17 cellular contexts compared by ENCODE assay signal in the genomic region with DNA sequence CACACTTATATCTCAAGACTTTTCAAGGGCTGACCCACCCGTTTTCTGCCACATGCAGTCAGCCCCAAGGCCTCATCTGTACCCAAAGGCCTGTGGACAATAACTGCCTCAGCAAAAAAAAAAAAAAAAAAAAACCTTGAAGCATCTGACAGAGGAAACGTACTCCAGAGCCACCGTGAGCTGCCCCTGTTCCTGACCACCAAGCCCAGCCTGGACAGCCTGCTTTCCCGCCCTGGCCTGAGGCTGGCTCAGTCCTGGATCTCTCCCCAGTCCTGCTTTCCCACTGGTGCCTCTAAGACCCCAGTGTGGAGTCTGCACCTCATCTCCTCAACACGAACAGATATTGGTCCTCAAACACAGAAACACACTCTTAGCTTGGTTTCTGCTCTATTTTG.
"Had no signal": no experiment of that assay in that cellular context is flagged by ENCODE, and none has a peak within 500 bp of the region (broad histone marks: within the 10 kb centered on the region; RNA-seq: fewer than 3 reads in every experiment).

No MANE protein-coding gene starts in this region.

- H3K27me3 Mint-ChIP-seq: activated CD4-positive, alpha-beta T cell treated with anti-CD3 and anti-CD28 coated beads for 36 hours; central memory CD8-positive, alpha-beta T cell; progenitor cell of endocrine pancreas had no signal

- H3K9me3 Mint-ChIP-seq: central memory CD8-positive, alpha-beta T cell; nephron; T-helper 2 cell treated with Interferon-gamma antibody and Interleukin-4, amounts not matched to agents 5 μg/mL and 100 μg/mL, for 36 hours had no signal

- H3K9me3 ChIP-seq: colonic mucosa, gastrocnemius medialis, tibial nerve, uterus had no signal

- H3K4me1 Mint-ChIP-seq: central memory CD8-positive, alpha-beta T cell; nephron had no signal

- DNase-seq: activated CD4-positive, alpha-beta T cell treated with anti-CD3 and anti-CD28 coated beads for 36 hours; activated CD4-positive, alpha-beta T cell treated with anti-CD3 and anti-CD28 coated beads, Interleukin-2, amount 50 U/mL, for 48 hours; anterior cingulate cortex; brain microvascular endothelial cell; colonic mucosa; head of caudate nucleus; mesendoderm; stimulated activated CD4-positive, alpha-beta T cell treated with anti-CD3 and anti-CD28 coated beads, Interleukin-2, amount 100 ng/mL, for 24 hours; stimulated activated naive CD4-positive, alpha-beta T cell treated with Interleukin-2 at 50 U/mL for 16 hours; uterus had no signal

- H3K27ac Mint-ChIP-seq: activated CD4-positive, alpha-beta T cell treated with anti-CD3 and anti-CD28 coated beads for 36 hours; nephron; progenitor cell of endocrine pancreas; T-helper 2 cell treated with Interferon-gamma antibody and Interleukin-4, amounts not matched to agents 5 μg/mL and 100 μg/mL, for 36 hours had no signal

- H3K36me3 ChIP-seq: brain microvascular endothelial cell, colonic mucosa, gastrocnemius medialis, tibial nerve, uterus had no signal

- ATAC-seq: activated CD4-positive, alpha-beta T cell treated with anti-CD3 and anti-CD28 coated beads for 36 hours; gastrocnemius medialis; WTC11 had no signal

- H3K4me1 ChIP-seq: colonic mucosa, gastrocnemius medialis, uterus had no signal

- H3K4me3 Mint-ChIP-seq: activated CD4-positive, alpha-beta T cell treated with anti-CD3 and anti-CD28 coated beads for 36 hours; central memory CD8-positive, alpha-beta T cell; nephron; T-helper 2 cell treated with Interferon-gamma antibody and Interleukin-4, amounts not matched to agents 5 μg/mL and 100 μg/mL, for 36 hours; WTC11 had no signal

- H3K27ac ChIP-seq: brain microvascular endothelial cell, colonic mucosa, gastrocnemius medialis, tibial nerve, uterus had no signal

- H3K27me3 ChIP-seq: brain microvascular endothelial cell, colonic mucosa, gastrocnemius medialis, tibial nerve, uterus had no signal

- H3K4me3 ChIP-seq: colonic mucosa, gastrocnemius medialis, tibial nerve, uterus had no signal
